In the genomic region with DNA sequence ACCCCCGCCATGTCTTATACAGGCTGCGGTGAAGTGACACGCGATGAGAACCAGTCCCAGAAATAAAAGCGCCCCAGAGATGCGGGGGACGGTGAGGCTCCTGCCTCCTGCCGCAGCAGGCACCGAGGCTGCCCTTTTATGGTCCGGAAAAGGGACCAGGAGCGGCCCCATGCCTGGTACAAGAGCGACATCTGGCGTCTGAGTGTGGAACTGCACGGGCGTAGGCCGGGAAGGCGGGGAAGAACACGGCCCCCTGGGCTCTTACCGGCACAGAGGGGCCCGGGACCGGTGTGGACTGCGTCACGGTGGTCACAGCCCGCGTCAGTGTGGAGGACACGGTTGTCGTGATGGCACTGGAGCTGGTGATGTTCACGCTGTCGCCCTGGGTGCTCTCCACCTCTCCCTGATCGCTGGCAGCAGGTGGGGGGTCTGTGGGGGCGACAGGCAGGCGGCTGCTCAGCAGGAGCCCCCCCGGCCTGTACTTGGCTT, we compare ENCODE assay signal across 1 cellular context.
TF ChIP-seq lines count a peak whose summit lies in the region.

No MANE protein-coding gene starts in this region.

TF ChIP-seq in IMR-90, 13 proteins besides CTCF, POLR2A, EP300 and RAD21 (continued from another document):
- no peak for TF ChIP-seq CEBPB (IDR thresholded peaks at IDR 0.05; ENCODE audit: low read depth, low read length)
- no peak for TF ChIP-seq ELK1 (IDR thresholded peaks at IDR 0.05; ENCODE audit: borderline replicate concordance, low read depth, low read length)
- peak; percentile 38; the same call in 1 of the 2 replicates for TF ChIP-seq MAZ (IDR thresholded peaks at IDR 0.05; ENCODE audit: borderline replicate concordance, low read depth, low read length)
- TF ChIP-seq CHD1 (IDR thresholded peaks at IDR 0.05; ENCODE audit: low read depth, low read length): no peak
TF ChIP-seq in IMR-90: peak in this region for 2.
